24 cellular contexts compared by ENCODE assay signal in genomic region chr18:8809514-8809913, GRCh38.
"Had no signal": no experiment of that assay in that cellular context is flagged by ENCODE, and none has a peak within 500 bp of the region (broad histone marks: within the 10 kb centered on the region; RNA-seq: fewer than 3 reads in every experiment).

No MANE protein-coding gene starts in this region.

- H3K27ac ChIP-seq: ascending aorta, body of pancreas had no signal

- DNase-seq: activated B cell treated with CpG ODN at 0.5 μM for 24 hours; activated CD4-positive, alpha-beta T cell treated with anti-CD3 and anti-CD28 coated beads for 1 hour; activated CD4-positive, alpha-beta T cell treated with anti-CD3 and anti-CD28 coated beads, Interleukin-2, amount 10 ng/mL, durations not matched to agents 24 days and 14 days; activated CD4-positive, alpha-beta T cell treated with anti-CD3 and anti-CD28 coated beads, Interleukin-2, amount 50 U/mL, for 48 hours; activated CD8-positive, alpha-beta memory T cell treated with anti-CD3 and anti-CD28 coated beads, Interleukin-2, amount 10 ng/mL, durations not matched to agents 7 days and 5 days; activated effector memory CD4-positive, alpha-beta T cell treated with anti-CD3 and anti-CD28 coated beads, Interleukin-2, amount 50 U/mL, for 16 hours; activated naive CD4-positive, alpha-beta T cell treated with Interleukin-2 at 50 U/mL for 16 hours; activated naive CD8-positive, alpha-beta T cell treated with anti-CD3 and anti-CD28 coated beads, Interleukin-2, amount 50 U/mL, for 24 hours; activated T-cell treated with anti-CD3 and anti-CD28 coated beads, Interleukin-2, amount 50 U/mL, for 24 hours; amniotic stem cell; body of pancreas; Karpas-422; MM.1S; NCI-H1105; NCI-H1436; NCI-H1694 treated with DMSO at 0.1 percent for 48 hours; NCI-H2029 treated with DMSO at 0.1 percent for 48 hours; NCI-H510A treated with DMSO at 0.1 percent for 48 hours; SHP77 treated with DMSO at 0.1 percent for 48 hours had no signal

- H3K4me1 ChIP-seq: ascending aorta had no signal

- H3K9me3 ChIP-seq: ascending aorta, body of pancreas had no signal

- H3K36me3 ChIP-seq: ascending aorta had no signal

- H3K27me3 ChIP-seq: ascending aorta, body of pancreas had no signal

- H3K36me3 Mint-ChIP-seq: activated CD8-positive, alpha-beta memory T cell treated with anti-CD3 and anti-CD28 coated beads, Interleukin-2, amount 10 ng/mL, durations not matched to agents 7 days and 5 days; activated naive CD4-positive, alpha-beta T cell treated with anti-CD3 and anti-CD28 coated beads, Interleukin-2, amount 50 U/mL, for 72 hours had no signal

- H3K9me3 Mint-ChIP-seq: activated B cell treated with CpG ODN at 0.5 μM for 24 hours; activated CD4-positive, alpha-beta T cell treated with anti-CD3 and anti-CD28 coated beads, Interleukin-2, amount 10 ng/mL, durations not matched to agents 24 days and 14 days; activated naive CD4-positive, alpha-beta T cell treated with anti-CD3 and anti-CD28 coated beads, Interleukin-2, amount 50 U/mL, for 72 hours; activated naive CD8-positive, alpha-beta T cell treated with anti-CD3 and anti-CD28 coated beads, Interleukin-2, amount 50 U/mL, for 24 hours; activated T-cell treated with anti-CD3 and anti-CD28 coated beads, Interleukin-2, amount 50 U/mL, for 24 hours; activated T-helper 1 cell treated with anti-CD3 and anti-CD28 coated beads, Interleukin-12 subunit alpha, Interleukin-12 subunit beta, Interleukin-2, Interleukin-4 antibody, amounts not matched to agents 30 ng/mL and 10 ng/mL and 1 ng/mL, durations not matched to agents 14 hours and 24 hours and 36 hours; central memory CD8-positive, alpha-beta T cell; T-helper 1 cell treated with Interleukin-12 subunit alpha and Interleukin-12 subunit beta and Interleukin-4 antibody, amounts not matched to agents 30 μg/mL and 1 μg/mL, for 36 hours had no signal

- ATAC-seq: activated CD8-positive, alpha-beta memory T cell treated with anti-CD3 and anti-CD28 coated beads, Interleukin-2, amount 10 ng/mL, durations not matched to agents 7 days and 5 days; activated naive CD4-positive, alpha-beta T cell treated with anti-CD3 and anti-CD28 coated beads, Interleukin-2, amount 50 U/mL, for 72 hours; activated naive CD8-positive, alpha-beta T cell treated with anti-CD3 and anti-CD28 coated beads, Interleukin-2, amount 50 U/mL, for 24 hours; body of pancreas had no signal

- H3K27me3 Mint-ChIP-seq: activated B cell treated with CpG ODN at 0.5 μM for 24 hours; activated naive CD8-positive, alpha-beta T cell treated with anti-CD3 and anti-CD28 coated beads, Interleukin-2, amount 50 U/mL, for 24 hours; activated T-cell treated with anti-CD3 and anti-CD28 coated beads, Interleukin-2, amount 50 U/mL, for 24 hours had no signal

- H3K27ac Mint-ChIP-seq: activated B cell treated with CpG ODN at 0.5 μM for 24 hours; activated CD4-positive, alpha-beta T cell treated with anti-CD3 and anti-CD28 coated beads, Interleukin-2, amount 10 ng/mL, durations not matched to agents 24 days and 14 days; activated CD8-positive, alpha-beta memory T cell treated with anti-CD3 and anti-CD28 coated beads, Interleukin-2, amount 10 ng/mL, durations not matched to agents 7 days and 5 days; activated naive CD8-positive, alpha-beta T cell treated with anti-CD3 and anti-CD28 coated beads, Interleukin-2, amount 50 U/mL, for 24 hours; activated T-cell treated with anti-CD3 and anti-CD28 coated beads, Interleukin-2, amount 50 U/mL, for 24 hours; activated T-helper 1 cell treated with anti-CD3 and anti-CD28 coated beads, Interleukin-12 subunit alpha, Interleukin-12 subunit beta, Interleukin-2, Interleukin-4 antibody, amounts not matched to agents 30 ng/mL and 10 ng/mL and 1 ng/mL, durations not matched to agents 14 hours and 24 hours and 36 hours; T-helper 1 cell treated with Interleukin-12 subunit alpha and Interleukin-12 subunit beta and Interleukin-4 antibody, amounts not matched to agents 30 μg/mL and 1 μg/mL, for 36 hours had no signal

- H3K4me3 ChIP-seq: ascending aorta, body of pancreas had no signal

- H3K4me3 Mint-ChIP-seq: activated B cell treated with CpG ODN at 0.5 μM for 24 hours; activated CD4-positive, alpha-beta T cell treated with anti-CD3 and anti-CD28 coated beads, Interleukin-2, amount 10 ng/mL, durations not matched to agents 24 days and 14 days; activated CD8-positive, alpha-beta memory T cell treated with anti-CD3 and anti-CD28 coated beads, Interleukin-2, amount 10 ng/mL, durations not matched to agents 7 days and 5 days; activated naive CD8-positive, alpha-beta T cell treated with anti-CD3 and anti-CD28 coated beads, Interleukin-2, amount 50 U/mL, for 24 hours; activated T-cell treated with anti-CD3 and anti-CD28 coated beads, Interleukin-2, amount 50 U/mL, for 24 hours; activated T-helper 1 cell treated with anti-CD3 and anti-CD28 coated beads, Interleukin-12 subunit alpha, Interleukin-12 subunit beta, Interleukin-2, Interleukin-4 antibody, amounts not matched to agents 30 ng/mL and 10 ng/mL and 1 ng/mL, durations not matched to agents 14 hours and 24 hours and 36 hours; central memory CD8-positive, alpha-beta T cell; T-helper 1 cell treated with Interleukin-12 subunit alpha and Interleukin-12 subunit beta and Interleukin-4 antibody, amounts not matched to agents 30 μg/mL and 1 μg/mL, for 36 hours had no signal
